In the genomic region with DNA sequence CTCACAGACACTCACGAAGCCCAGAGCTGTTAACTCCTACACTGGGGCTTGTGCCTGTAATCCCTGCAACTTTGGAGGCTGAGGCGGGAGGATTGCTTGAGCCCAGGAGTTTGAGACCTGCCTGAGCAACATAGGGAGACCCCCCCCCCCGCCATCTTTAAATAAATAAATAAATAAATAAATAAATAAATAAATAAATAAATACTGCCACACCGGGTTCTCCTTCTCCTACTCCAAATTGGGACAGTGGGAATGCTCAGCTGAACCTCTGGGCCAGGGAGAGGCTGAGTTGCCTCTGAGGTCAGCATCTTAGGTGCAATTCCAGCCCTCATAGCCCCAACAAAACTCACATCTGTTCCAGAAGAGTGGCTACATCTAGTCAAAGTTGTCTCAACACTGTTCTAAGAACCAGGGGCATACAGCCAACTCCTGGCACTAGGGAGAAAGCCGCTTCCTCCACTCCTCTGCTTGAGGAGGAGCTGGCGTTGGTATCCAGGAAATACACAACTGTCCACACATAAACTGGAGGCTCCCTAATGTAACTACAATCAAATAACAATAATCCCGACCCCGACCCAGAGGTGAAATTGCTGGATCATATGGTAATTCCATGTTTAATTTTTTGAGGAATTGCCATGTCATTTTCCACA, we compare ENCODE assay signal across 17 cellular contexts. TPM values are rescaled to one million over a fixed set of nuclear protein-coding genes. Genes with fewer than 3 reads are reported as not detected.
DNase-seq lines count a peak whose midpoint lies in the region; ATAC-seq, FAIRE-seq and TF ChIP-seq lines count a peak whose summit lies in the region.
"Had no signal": no experiment of that assay in that cellular context is flagged by ENCODE, and none has a peak within 500 bp of the region (broad histone marks: within the 10 kb centered on the region; RNA-seq: fewer than 3 reads in every experiment).

No MANE protein-coding gene starts in this region.

- FAIRE-seq in A549 (lab: Jason Lieb, UNC): no peak
- FAIRE-seq: GM12892, HepG2 had no signal

- H3K9me3 ChIP-seq in A549 (no peaks in the 10 kb centered on the region), WERI-Rb-1 (ENCODE audit: severe bottlenecking) (no peaks in the 10 kb centered on the region)

- H3K36me3 ChIP-seq in WERI-Rb-1: no peaks in the 10 kb centered on the region

- POLR2A ChIA-PET in A549 (lab: Yijun Ruan, JAX): no interaction called here

- 43% methylated on average over 7 of the region's 8 CpGs for WGBS in A549 (ENCODE audit: missing lambda C conversion rate)

- TF ChIP-seq CTCF in A549 (IDR thresholded peaks at IDR 0.05) (no peak), WERI-Rb-1 (IDR thresholded peaks at IDR 0.05; ENCODE audit: low read depth, low read length) (no peak)

- no peak for TF ChIP-seq RAD21 in A549 (conservative IDR thresholded peaks at IDR 0.05 in 1 of 2, IDR thresholded peaks at IDR 0.05 in 1 of 2)

- no peak for TF ChIP-seq POLR2A in A549 (IDR thresholded peaks at IDR 0.05; ENCODE audit: low read length)

- no peak for DNase-seq in A549 (ENCODE audit: low read depth in 1 of 2, low spot score in 1 of 2)
- DNase-seq in DMS153 (lab: John Stamatoyannopoulos, UW): peak; percentile 47
- peak; percentile 45 for DNase-seq in NCI-H2029 treated with DMSO at 0.1 percent for 48 hours (lab: John Stamatoyannopoulos, UW)
- no peak for DNase-seq in WERI-Rb-1
- no peak for DNase-seq in SHP77 (lab: John Stamatoyannopoulos, UW)
- no peak for DNase-seq in stimulated activated CD4-positive, alpha-beta T cell treated with anti-CD3 and anti-CD28 coated beads, Interleukin-2, amount 100 ng/mL, for 24 hours
- DNase-seq in AG08396 (ENCODE audit: low spot score): no peak
- DNase-seq: CD4-positive, CD25-positive, alpha-beta regulatory T cell; NCI-H187; NCI-H526 treated with DMSO at 0.1 percent for 48 hours; PC-3; T-helper 1 cell; T1000 had no signal

- H3K4me2 ChIP-seq in A549: no peak overlapping the region
- H3K4me2 ChIP-seq: KMS-11 had no signal

- no peaks in the 10 kb centered on the region for H3K27me3 ChIP-seq in WERI-Rb-1 (ENCODE audit: insufficient read depth, low read depth, severe bottlenecking)

- no peak for TF ChIP-seq EP300 in A549 (IDR thresholded peaks at IDR 0.05)

- CTCF ChIA-PET in A549 (lab: Yijun Ruan, JAX): interaction anchor here (1.0 to 1.3 kb wide), 2 partner anchors 24 to 35 kb away, joined by 4 read pairs; no protein-coding TSS in a partner anchor

- ATAC-seq in A549: no peak
- ATAC-seq: HepG2, PC-3, SK-N-SH treated with all-trans-retinoic acid at 6 μM for 48 hours had no signal

- H3K4me3 ChIP-seq in A549 (no peak overlapping the region), WERI-Rb-1 (ENCODE audit: low read depth, low read length) (no peak overlapping the region)

- H3K27ac ChIP-seq in A549: no peak overlapping the region
- peak overlapping the region; percentile 84 for H3K27ac ChIP-seq in WERI-Rb-1
- H3K27ac ChIP-seq: KMS-11 had no signal

- no peaks in the 10 kb centered on the region for H3K4me1 ChIP-seq in A549

TF ChIP-seq in A549, 52 proteins besides CTCF, POLR2A, EP300 and RAD21:
- TF ChIP-seq FOXS1 (CRISPR knock-in tag; IDR thresholded peaks at IDR 0.05) (no peak), POLR2AphosphoS2 (conservative IDR thresholded peaks at IDR 0.05; ENCODE audit: low read length) (no peak), JUN (IDR thresholded peaks at IDR 0.05) (no peak), RFX5 (IDR thresholded peaks at IDR 0.05) (no peak), CHD4 (IDR thresholded peaks at IDR 0.05; ENCODE audit: borderline replicate concordance) (no peak), ZC3H11A (IDR thresholded peaks at IDR 0.05) (peak; percentile 70), CBX2 (IDR thresholded peaks at IDR 0.05; ENCODE audit: borderline replicate concordance, low read depth) (no peak)
- TF ChIP-seq, protein P1, sequence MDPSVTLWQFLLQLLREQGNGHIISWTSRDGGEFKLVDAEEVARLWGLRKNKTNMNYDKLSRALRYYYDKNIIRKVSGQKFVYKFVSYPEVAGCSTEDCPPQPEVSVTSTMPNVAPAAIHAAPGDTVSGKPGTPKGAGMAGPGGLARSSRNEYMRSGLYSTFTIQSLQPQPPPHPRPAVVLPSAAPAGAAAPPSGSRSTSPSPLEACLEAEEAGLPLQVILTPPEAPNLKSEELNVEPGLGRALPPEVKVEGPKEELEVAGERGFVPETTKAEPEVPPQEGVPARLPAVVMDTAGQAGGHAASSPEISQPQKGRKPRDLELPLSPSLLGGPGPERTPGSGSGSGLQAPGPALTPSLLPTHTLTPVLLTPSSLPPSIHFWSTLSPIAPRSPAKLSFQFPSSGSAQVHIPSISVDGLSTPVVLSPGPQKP (IDR thresholded peaks at IDR 0.05; ENCODE audit: low read depth, low read length): no peak

RNA-seq across cellular contexts. Expression of a gene that starts 27.0 kb away (rescaled TPM):
- polyA plus RNA-seq in A549 (2011; rRNA removed) (12.0 and 12.1 TPM in 2 replicates), A549 (2017; fragmentation: RNase III; extraction: RNeasy Plus Mini Kit Qiagen cat#74134 plus additional on column Dnase treatment) (14.7 to 18.0 TPM (median 17.7 TPM) in 3 replicates)
- 7.8 and 9.2 TPM in 2 replicates for polyA plus RNA-seq in A549 (2012; cell fraction: cytosol; rRNA removed)
- polyA plus RNA-seq in A549 (2012; cell fraction: nucleus; rRNA removed): 11.4 and 17.3 TPM in 2 replicates
- 11.4 and 11.6 TPM in 2 replicates for polyA minus RNA-seq in A549 (2011; rRNA and poly(A)+ RNA removed)

RNA-seq across cellular contexts. Expression of a gene that starts 50.4 kb away (rescaled TPM):
- polyA plus RNA-seq in A549 (2011; rRNA removed) (88.3 and 89.7 TPM in 2 replicates), A549 (2017; fragmentation: RNase III; extraction: RNeasy Plus Mini Kit Qiagen cat#74134 plus additional on column Dnase treatment) (79.3 to 87.3 TPM (median 84.6 TPM) in 3 replicates)
- 77.5 and 78.2 TPM in 2 replicates for polyA plus RNA-seq in A549 (2012; cell fraction: cytosol; rRNA removed)
- polyA plus RNA-seq in A549 (2012; cell fraction: nucleus; rRNA removed): 38.9 and 63.9 TPM in 2 replicates
- polyA minus RNA-seq in A549 (2011; rRNA and poly(A)+ RNA removed): 91.7 and 108 TPM in 2 replicates

Comparison
In these comparisons a context has a peak if more than half of its experiments do, and no peak if none do; other contexts are left out.
1. DNase-seq: peak in DMS153 (single experiment) and NCI-H2029 treated with DMSO at 0.1 percent for 48 hours (single experiment); none in A549 (0 of 2), WERI-Rb-1 (single experiment), SHP77 (0 of 2), stimulated activated CD4-positive, alpha-beta T cell treated with anti-CD3 and anti-CD28 coated beads, Interleukin-2, amount 100 ng/mL, for 24 hours (0 of 2) and AG08396 (single experiment).